ENCODE assay signal across 13 cellular contexts in genomic region chr7:1112109-1112508, GRCh38.
"Had no signal": no experiment of that assay in that cellular context is flagged by ENCODE, and none has a peak within 500 bp of the region (broad histone marks: within the 10 kb centered on the region; RNA-seq: fewer than 3 reads in every experiment).

No MANE protein-coding gene starts in this region.

- H3K27ac ChIP-seq: cardiac muscle cell, thoracic aorta had no signal

- H3K4me3 Mint-ChIP-seq: activated CD4-positive, alpha-beta memory T cell treated with anti-CD3 and anti-CD28 coated beads for 36 hours; activated naive CD8-positive, alpha-beta T cell treated with anti-CD3 and anti-CD28 coated beads, Interleukin-2, amount 50 U/mL, for 24 hours; immature natural killer cell; nephron; stimulated activated naive CD8-positive, alpha-beta T cell treated with anti-CD3 and anti-CD28 coated beads, Interleukin-15, amount 100 ng/mL, for 72 hours had no signal

- H3K4me1 Mint-ChIP-seq: activated naive CD8-positive, alpha-beta T cell treated with anti-CD3 and anti-CD28 coated beads, Interleukin-2, amount 50 U/mL, for 24 hours; immature natural killer cell had no signal

- H3K9me3 ChIP-seq: thoracic aorta had no signal

- H3K4me3 ChIP-seq: cardiac muscle cell, thoracic aorta had no signal

- H3K27ac Mint-ChIP-seq: activated CD4-positive, alpha-beta memory T cell treated with anti-CD3 and anti-CD28 coated beads for 36 hours; activated naive CD8-positive, alpha-beta T cell treated with anti-CD3 and anti-CD28 coated beads, Interleukin-2, amount 50 U/mL, for 24 hours; immature natural killer cell; nephron; stimulated activated naive CD8-positive, alpha-beta T cell treated with anti-CD3 and anti-CD28 coated beads, Interleukin-15, amount 100 ng/mL, for 72 hours had no signal

- H3K36me3 Mint-ChIP-seq: immature natural killer cell had no signal

- H3K27me3 Mint-ChIP-seq: activated CD4-positive, alpha-beta memory T cell treated with anti-CD3 and anti-CD28 coated beads for 36 hours; activated naive CD8-positive, alpha-beta T cell treated with anti-CD3 and anti-CD28 coated beads, Interleukin-2, amount 50 U/mL, for 24 hours; stimulated activated naive CD8-positive, alpha-beta T cell treated with anti-CD3 and anti-CD28 coated beads, Interleukin-15, amount 100 ng/mL, for 72 hours had no signal

- ATAC-seq: activated naive CD8-positive, alpha-beta T cell treated with anti-CD3 and anti-CD28 coated beads, Interleukin-2, amount 50 U/mL, for 24 hours; stimulated activated naive CD8-positive, alpha-beta T cell treated with anti-CD3 and anti-CD28 coated beads, Interleukin-15, amount 100 ng/mL, for 72 hours had no signal

- H3K27me3 ChIP-seq: cardiac muscle cell had no signal

- H3K36me3 ChIP-seq: cardiac muscle cell, thoracic aorta had no signal

- H3K9me3 Mint-ChIP-seq: activated naive CD8-positive, alpha-beta T cell treated with anti-CD3 and anti-CD28 coated beads, Interleukin-2, amount 50 U/mL, for 24 hours; immature natural killer cell; nephron had no signal

- DNase-seq: activated CD4-positive, alpha-beta memory T cell treated with anti-CD3 and anti-CD28 coated beads for 36 hours; activated naive CD4-positive, alpha-beta T cell; activated naive CD8-positive, alpha-beta T cell treated with anti-CD3 and anti-CD28 coated beads, Interleukin-2, amount 50 U/mL, for 24 hours; erythroblast; glutamatergic neuron; immature natural killer cell; mesendoderm; stimulated activated CD4-positive, alpha-beta T cell treated with anti-CD3 and anti-CD28 coated beads, Interleukin-4, amount 100 ng/mL, for 4 hours; stimulated activated naive CD8-positive, alpha-beta T cell treated with anti-CD3 and anti-CD28 coated beads, Interleukin-15, amount 100 ng/mL, for 72 hours; SW 1271 had no signal
